ENCODE assay signal across 1 cellular context in the genomic region with DNA sequence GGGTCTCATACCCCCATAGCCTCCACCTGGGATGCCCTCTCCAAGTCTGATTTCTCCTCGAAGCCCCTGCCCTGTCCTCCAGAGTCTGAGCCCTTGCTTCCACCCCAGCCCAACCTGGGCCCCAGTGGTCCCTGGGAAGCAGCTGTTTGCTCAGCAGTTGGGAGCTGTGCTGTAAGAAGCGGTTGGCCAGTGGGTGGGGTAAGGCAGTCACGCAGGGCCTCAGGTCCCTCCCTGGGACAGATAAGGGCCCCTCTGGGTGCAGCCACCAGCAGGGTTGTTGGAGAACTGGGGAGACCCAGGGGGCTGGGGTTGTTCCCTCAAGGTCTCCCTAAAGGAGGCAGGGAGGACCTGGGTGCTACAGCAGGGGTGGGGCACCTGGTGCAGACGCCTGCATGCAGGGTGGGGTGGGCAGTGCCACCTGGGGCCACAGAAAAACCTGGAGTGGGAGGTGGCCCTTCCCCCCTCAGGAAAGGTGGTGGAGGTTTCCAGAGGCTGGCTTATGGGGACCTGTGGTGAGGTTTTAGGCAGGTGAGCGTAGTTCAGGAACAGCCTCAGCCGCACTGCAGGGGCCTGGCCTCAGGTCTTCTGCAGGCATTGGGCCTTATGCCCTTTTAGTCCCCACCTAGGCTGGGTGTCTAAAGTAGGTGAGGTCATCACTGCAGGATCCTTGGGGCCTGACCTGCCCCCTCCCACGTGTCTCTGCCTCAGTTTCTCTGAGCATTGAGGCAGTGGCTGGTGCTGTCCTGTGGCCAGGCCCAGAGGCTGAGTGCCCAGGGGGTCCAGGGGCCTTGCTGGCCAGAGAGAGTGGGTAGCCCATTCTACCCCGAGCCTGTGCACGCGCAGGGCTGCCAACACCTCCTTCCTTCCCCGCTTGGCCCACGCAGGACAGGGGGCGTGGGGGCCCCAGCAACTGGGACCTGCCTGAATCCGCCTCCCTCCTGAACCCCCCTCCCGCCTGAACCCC.
TF ChIP-seq lines count a peak whose summit lies in the region.

No MANE protein-coding gene starts in this region.

TF ChIP-seq in K562, 482 proteins besides CTCF, POLR2A, EP300 and RAD21 (continued from another document and continues in another):
- TF ChIP-seq, protein P1, sequence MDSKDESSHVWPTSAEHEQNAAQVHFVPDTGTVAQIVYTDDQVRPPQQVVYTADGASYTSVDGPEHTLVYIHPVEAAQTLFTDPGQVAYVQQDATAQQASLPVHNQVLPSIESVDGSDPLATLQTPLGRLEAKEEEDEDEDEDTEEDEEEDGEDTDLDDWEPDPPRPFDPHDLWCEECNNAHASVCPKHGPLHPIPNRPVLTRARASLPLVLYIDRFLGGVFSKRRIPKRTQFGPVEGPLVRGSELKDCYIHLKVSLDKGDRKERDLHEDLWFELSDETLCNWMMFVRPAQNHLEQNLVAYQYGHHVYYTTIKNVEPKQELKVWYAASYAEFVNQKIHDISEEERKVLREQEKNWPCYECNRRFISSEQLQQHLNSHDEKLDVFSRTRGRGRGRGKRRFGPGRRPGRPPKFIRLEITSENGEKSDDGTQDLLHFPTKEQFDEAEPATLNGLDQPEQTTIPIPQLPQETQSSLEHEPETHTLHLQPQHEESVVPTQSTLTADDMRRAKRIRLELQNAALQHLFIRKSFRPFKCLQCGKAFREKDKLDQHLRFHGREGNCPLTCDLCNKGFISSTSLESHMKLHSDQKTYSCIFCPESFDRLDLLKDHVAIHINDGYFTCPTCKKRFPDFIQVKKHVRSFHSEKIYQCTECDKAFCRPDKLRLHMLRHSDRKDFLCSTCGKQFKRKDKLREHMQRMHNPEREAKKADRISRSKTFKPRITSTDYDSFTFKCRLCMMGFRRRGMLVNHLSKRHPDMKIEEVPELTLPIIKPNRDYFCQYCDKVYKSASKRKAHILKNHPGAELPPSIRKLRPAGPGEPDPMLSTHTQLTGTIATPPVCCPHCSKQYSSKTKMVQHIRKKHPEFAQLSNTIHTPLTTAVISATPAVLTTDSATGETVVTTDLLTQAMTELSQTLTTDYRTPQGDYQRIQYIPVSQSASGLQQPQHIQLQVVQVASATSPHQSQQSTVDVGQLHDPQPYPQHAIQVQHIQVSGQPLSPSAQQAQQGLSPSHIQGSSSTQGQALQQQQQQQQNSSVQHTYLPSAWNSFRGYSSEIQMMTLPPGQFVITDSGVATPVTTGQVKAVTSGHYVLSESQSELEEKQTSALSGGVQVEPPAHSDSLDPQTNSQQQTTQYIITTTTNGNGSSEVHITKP (IDR thresholded peaks at IDR 0.05; ENCODE audit: partially characterized antibody), result peak; percentile 98
- TF ChIP-seq HNRNPK (IDR thresholded peaks at IDR 0.05; ENCODE audit: low read depth, low read length, poor library complexity, severe bottlenecking) (no peak), RBM22 (IDR thresholded peaks at IDR 0.05; ENCODE audit: low read depth, low read length, poor library complexity, severe bottlenecking) (no peak), ZNF584 (CRISPR knock-in tag; IDR thresholded peaks at IDR 0.05; ENCODE audit: low read depth) (no peak), FUS (optimal IDR thresholded peaks at IDR 0.05; ENCODE audit: low read depth, low read length) (no peak), CSDE1 (IDR thresholded peaks at IDR 0.05) (no peak), COPS2 (conservative IDR thresholded peaks at IDR 0.05) (no peak), TAL1 (IDR thresholded peaks at IDR 0.05) (0 out of 2 replicates have a peak, but pooled peaks have one; percentile 8), ZFPM2 (CRISPR knock-in tag; IDR thresholded peaks at IDR 0.05) (no peak), ZBED1 (IDR thresholded peaks at IDR 0.05) (no peak), ETV1 (tag; conservative IDR thresholded peaks at IDR 0.05; ENCODE audit: low read depth) (no peak), YBX1 (IDR thresholded peaks at IDR 0.05) (no peak), SPI1 (IDR thresholded peaks at IDR 0.05; ENCODE audit: borderline replicate concordance, low read depth, low read length) (no peak), ATF1 (CRISPR knock-in tag; IDR thresholded peaks at IDR 0.05) (no peak), ATF1 (tag; IDR thresholded peaks at IDR 0.05) (peak; percentile 23; the same call in 1 of the 2 replicates), ZNF444 (CRISPR knock-in tag; IDR thresholded peaks at IDR 0.05) (no peak), ZNF324 (CRISPR knock-in tag; IDR thresholded peaks at IDR 0.05) (no peak), CBFA2T3 (IDR thresholded peaks at IDR 0.05) (peak; percentile 48; the same call in 1 of the 2 replicates), EP400 (IDR thresholded peaks at IDR 0.05) (peak; percentile 32)
- TF ChIP-seq, protein P2, sequence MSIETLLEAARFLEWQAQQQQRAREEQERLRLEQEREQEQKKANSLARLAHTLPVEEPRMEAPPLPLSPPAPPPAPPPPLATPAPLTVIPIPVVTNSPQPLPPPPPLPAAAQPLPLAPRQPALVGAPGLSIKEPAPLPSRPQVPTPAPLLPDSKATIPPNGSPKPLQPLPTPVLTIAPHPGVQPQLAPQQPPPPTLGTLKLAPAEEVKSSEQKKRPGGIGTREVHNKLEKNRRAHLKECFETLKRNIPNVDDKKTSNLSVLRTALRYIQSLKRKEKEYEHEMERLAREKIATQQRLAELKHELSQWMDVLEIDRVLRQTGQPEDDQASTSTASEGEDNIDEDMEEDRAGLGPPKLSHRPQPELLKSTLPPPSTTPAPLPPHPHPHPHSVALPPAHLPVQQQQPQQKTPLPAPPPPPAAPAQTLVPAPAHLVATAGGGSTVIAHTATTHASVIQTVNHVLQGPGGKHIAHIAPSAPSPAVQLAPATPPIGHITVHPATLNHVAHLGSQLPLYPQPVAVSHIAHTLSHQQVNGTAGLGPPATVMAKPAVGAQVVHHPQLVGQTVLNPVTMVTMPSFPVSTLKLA (conservative IDR thresholded peaks at IDR 0.05), result peak in 1 of 2 experiments; percentile 58; a peak in 2 of 4 replicates
- TF ChIP-seq, protein P3, sequence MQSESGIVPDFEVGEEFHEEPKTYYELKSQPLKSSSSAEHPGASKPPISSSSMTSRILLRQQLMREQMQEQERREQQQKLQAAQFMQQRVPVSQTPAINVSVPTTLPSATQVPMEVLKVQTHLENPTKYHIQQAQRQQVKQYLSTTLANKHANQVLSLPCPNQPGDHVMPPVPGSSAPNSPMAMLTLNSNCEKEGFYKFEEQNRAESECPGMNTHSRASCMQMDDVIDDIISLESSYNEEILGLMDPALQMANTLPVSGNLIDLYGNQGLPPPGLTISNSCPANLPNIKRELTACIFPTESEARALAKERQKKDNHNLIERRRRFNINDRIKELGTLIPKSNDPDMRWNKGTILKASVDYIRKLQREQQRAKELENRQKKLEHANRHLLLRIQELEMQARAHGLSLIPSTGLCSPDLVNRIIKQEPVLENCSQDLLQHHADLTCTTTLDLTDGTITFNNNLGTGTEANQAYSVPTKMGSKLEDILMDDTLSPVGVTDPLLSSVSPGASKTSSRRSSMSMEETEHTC (IDR thresholded peaks at IDR 0.05), result peak; percentile 87
- TF ChIP-seq, protein P4, sequence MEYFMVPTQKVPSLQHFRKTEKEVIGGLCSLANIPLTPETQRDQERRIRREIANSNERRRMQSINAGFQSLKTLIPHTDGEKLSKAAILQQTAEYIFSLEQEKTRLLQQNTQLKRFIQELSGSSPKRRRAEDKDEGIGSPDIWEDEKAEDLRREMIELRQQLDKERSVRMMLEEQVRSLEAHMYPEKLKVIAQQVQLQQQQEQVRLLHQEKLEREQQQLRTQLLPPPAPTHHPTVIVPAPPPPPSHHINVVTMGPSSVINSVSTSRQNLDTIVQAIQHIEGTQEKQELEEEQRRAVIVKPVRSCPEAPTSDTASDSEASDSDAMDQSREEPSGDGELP (CRISPR knock-in tag; IDR thresholded peaks at IDR 0.05; ENCODE audit: borderline replicate concordance), result peak; percentile 97
- TF ChIP-seq, protein P5, sequence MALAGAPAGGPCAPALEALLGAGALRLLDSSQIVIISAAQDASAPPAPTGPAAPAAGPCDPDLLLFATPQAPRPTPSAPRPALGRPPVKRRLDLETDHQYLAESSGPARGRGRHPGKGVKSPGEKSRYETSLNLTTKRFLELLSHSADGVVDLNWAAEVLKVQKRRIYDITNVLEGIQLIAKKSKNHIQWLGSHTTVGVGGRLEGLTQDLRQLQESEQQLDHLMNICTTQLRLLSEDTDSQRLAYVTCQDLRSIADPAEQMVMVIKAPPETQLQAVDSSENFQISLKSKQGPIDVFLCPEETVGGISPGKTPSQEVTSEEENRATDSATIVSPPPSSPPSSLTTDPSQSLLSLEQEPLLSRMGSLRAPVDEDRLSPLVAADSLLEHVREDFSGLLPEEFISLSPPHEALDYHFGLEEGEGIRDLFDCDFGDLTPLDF (CRISPR knock-in tag; IDR thresholded peaks at IDR 0.05), result no peak
- TF ChIP-seq, protein P6, sequence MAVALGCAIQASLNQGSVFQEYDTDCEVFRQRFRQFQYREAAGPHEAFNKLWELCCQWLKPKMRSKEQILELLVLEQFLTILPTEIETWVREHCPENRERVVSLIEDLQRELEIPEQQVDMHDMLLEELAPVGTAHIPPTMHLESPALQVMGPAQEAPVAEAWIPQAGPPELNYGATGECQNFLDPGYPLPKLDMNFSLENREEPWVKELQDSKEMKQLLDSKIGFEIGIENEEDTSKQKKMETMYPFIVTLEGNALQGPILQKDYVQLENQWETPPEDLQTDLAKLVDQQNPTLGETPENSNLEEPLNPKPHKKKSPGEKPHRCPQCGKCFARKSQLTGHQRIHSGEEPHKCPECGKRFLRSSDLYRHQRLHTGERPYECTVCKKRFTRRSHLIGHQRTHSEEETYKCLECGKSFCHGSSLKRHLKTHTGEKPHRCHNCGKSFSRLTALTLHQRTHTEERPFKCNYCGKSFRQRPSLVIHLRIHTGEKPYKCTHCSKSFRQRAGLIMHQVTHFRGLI (CRISPR knock-in tag; IDR thresholded peaks at IDR 0.05), result no peak
- TF ChIP-seq, protein P7, sequence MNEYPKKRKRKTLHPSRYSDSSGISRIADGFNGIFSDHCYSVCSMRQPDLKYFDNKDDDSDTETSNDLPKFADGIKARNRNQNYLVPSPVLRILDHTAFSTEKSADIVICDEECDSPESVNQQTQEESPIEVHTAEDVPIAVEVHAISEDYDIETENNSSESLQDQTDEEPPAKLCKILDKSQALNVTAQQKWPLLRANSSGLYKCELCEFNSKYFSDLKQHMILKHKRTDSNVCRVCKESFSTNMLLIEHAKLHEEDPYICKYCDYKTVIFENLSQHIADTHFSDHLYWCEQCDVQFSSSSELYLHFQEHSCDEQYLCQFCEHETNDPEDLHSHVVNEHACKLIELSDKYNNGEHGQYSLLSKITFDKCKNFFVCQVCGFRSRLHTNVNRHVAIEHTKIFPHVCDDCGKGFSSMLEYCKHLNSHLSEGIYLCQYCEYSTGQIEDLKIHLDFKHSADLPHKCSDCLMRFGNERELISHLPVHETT (CRISPR knock-in tag; conservative IDR thresholded peaks at IDR 0.05 in 1 of 2, IDR thresholded peaks at IDR 0.05 in 1 of 2), result peak in 1 of 2 experiments; percentile 76; a peak in 2 of 4 replicates
- TF ChIP-seq, protein P8, sequence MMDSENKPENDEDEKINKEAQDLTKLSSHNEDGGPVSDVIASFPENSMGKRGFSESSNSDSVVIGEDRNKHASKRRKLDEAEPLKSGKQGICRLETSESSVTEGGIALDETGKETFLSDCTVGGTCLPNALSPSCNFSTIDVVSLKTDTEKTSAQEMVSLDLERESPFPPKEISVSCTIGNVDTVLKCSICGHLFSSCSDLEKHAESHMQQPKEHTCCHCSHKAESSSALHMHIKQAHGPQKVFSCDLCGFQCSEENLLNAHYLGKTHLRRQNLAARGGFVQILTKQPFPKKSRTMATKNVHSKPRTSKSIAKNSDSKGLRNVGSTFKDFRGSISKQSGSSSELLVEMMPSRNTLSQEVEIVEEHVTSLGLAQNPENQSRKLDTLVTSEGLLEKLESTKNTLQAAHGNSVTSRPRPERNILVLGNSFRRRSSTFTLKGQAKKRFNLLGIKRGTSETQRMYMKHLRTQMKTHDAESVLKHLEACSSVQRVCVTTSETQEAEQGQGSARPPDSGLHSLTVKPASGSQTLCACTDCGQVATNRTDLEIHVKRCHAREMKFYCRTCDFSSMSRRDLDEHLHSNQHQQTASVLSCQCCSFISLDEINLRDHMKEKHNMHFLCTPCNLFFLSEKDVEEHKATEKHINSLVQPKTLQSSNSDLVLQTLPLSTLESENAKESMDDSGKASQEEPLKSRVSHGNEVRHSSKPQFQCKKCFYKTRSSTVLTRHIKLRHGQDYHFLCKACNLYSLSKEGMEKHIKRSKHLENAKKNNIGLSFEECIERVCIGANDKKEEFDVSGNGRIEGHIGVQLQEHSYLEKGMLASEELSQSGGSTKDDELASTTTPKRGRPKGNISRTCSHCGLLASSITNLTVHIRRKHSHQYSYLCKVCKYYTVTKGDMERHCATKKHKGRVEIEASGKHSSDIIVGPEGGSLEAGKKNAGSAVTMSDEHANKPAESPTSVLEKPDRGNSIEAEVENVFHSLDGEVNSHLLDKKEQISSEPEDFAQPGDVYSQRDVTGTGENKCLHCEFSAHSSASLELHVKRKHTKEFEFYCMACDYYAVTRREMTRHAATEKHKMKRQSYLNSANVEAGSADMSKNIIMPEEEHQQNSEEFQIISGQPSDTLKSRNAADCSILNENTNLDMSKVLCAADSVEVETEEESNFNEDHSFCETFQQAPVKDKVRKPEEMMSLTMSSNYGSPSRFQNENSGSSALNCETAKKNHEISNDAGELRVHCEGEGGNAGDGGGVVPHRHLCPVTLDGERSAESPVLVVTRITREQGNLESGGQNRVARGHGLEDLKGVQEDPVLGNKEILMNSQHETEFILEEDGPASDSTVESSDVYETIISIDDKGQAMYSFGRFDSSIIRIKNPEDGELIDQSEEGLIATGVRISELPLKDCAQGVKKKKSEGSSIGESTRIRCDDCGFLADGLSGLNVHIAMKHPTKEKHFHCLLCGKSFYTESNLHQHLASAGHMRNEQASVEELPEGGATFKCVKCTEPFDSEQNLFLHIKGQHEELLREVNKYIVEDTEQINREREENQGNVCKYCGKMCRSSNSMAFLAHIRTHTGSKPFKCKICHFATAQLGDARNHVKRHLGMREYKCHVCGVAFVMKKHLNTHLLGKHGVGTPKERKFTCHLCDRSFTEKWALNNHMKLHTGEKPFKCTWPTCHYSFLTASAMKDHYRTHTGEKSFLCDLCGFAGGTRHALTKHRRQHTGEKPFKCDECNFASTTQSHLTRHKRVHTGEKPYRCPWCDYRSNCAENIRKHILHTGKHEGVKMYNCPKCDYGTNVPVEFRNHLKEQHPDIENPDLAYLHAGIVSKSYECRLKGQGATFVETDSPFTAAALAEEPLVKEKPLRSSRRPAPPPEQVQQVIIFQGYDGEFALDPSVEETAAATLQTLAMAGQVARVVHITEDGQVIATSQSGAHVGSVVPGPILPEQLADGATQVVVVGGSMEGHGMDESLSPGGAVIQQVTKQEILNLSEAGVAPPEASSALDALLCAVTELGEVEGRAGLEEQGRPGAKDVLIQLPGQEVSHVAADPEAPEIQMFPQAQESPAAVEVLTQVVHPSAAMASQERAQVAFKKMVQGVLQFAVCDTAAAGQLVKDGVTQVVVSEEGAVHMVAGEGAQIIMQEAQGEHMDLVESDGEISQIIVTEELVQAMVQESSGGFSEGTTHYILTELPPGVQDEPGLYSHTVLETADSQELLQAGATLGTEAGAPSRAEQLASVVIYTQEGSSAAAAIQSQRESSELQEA (IDR thresholded peaks at IDR 0.05; ENCODE audit: low read depth), result no peak
